Comparison of ENCODE assay signal across 20 cellular contexts in genomic region chrY:19134426-19134825, GRCh38.
DNase-seq lines count a peak whose midpoint lies in the region; ATAC-seq, FAIRE-seq and TF ChIP-seq lines count a peak whose summit lies in the region.
"Had no signal": no experiment of that assay in that cellular context is flagged by ENCODE, and none has a peak within 500 bp of the region (broad histone marks: within the 10 kb centered on the region; RNA-seq: fewer than 3 reads in every experiment).

No MANE protein-coding gene starts in this region.

- no peak for TF ChIP-seq CTCF in lower leg skin (IDR thresholded peaks at IDR 0.05)

- intact Hi-C loops in left ventricle myocardium superior (cut with micrococcal nuclease) = no loop called here
- intact Hi-C loops in lower leg skin (cut with DNase I; ENCODE audit: low total_unique reads) = no loop called here

- no peak overlapping the region for H3K4me3 ChIP-seq in lower leg skin (ENCODE audit: low read depth, poor library complexity, severe bottlenecking)
- H3K4me3 ChIP-seq: A549 had no signal

- no peak for ATAC-seq in HG02571 (IDR thresholded peaks at IDR 0.05; ENCODE audit: unreplicated experiment)
- no peak for ATAC-seq in left ventricle myocardium superior
- ATAC-seq: A549 had no signal

- 88% methylated on average over 2 of the region's 2 CpGs; no CpG with 5 or more reads in 1 of the 2 donors for WGBS in lower leg skin, 2 donors

- FAIRE-seq in RCC 7860 (lab: Jason Lieb, UNC) = peak; percentile 92
- FAIRE-seq: A549, G401.6, GM12892 had no signal

- TF ChIP-seq POLR2A in lower leg skin (IDR thresholded peaks at IDR 0.05) = no peak

- DNase-seq in M059J (ENCODE audit: low read depth) (peak; percentile 14), RCC 7860 (ENCODE audit: low spot score) (peak; percentile 73), glomerular visceral epithelial cell (ENCODE audit: extremely low spot score) (peak; percentile 70), renal cortical epithelial cell (ENCODE audit: low read depth) (peak; percentile 72), left ventricle myocardium superior (no peak), lower leg skin (ENCODE audit: low spot score in 2 of 2) (no peak)
- DNase-seq: 8988T; ACHN; C1 segment of cervical spinal cord; CD4-positive, alpha-beta memory T cell; COR-L47; DMS153; DND-41; GOT3; H7; HCEC 1CT had no signal

Comparison
In these comparisons a context has a peak if more than half of its experiments do, and no peak if none do; other contexts are left out.
1. DNase-seq: peak in M059J (single experiment), RCC 7860 (single experiment), glomerular visceral epithelial cell (single experiment) and renal cortical epithelial cell (single experiment); none in left ventricle myocardium superior (single experiment) and lower leg skin (0 of 2).